15 cellular contexts compared by ENCODE assay signal in genomic region chr21:14843991-14844390, GRCh38.
DNase-seq lines count a peak whose midpoint lies in the region; ATAC-seq and TF ChIP-seq lines count a peak whose summit lies in the region.
"Had no signal": no experiment of that assay in that cellular context is flagged by ENCODE, and none has a peak within 500 bp of the region (broad histone marks: within the 10 kb centered on the region; RNA-seq: fewer than 3 reads in every experiment).

No MANE protein-coding gene starts in this region.

- TF ChIP-seq CTCF in brain microvascular endothelial cell (IDR thresholded peaks at IDR 0.05; ENCODE audit: low read depth, low read length, missing control alignments): no peak

- no peak overlapping the region for H3K4me3 ChIP-seq in brain microvascular endothelial cell (ENCODE audit: low read depth, low read length)

- no peaks in the 10 kb centered on the region for H3K36me3 ChIP-seq in brain microvascular endothelial cell (replicated peaks)

- H3K27ac ChIP-seq in brain microvascular endothelial cell: peak overlapping the region; percentile 59
- H3K27ac ChIP-seq: C4-2B, HL-60 had no signal

- no peak for ATAC-seq in GM19324 (IDR thresholded peaks at IDR 0.05; ENCODE audit: low FRiP score, unreplicated experiment)
- no peak for ATAC-seq in HG02763 (IDR thresholded peaks at IDR 0.05; ENCODE audit: unreplicated experiment)
- ATAC-seq in GM21390 (IDR thresholded peaks at IDR 0.05; ENCODE audit: unreplicated experiment): no peak
- ATAC-seq: HCT116 had no signal

- in situ Hi-C loops in brain microvascular endothelial cell (cut with HindIII; ENCODE audit: low pct_ligation_motif_present, low sequenced_read_pairs): no loop called here

- peak; percentile 3 for DNase-seq in AG08395 (ENCODE audit: low spot score)
- peak; percentile 18 for DNase-seq in ELR (ENCODE audit: low read depth)
- DNase-seq in brain microvascular endothelial cell: no peak
- DNase-seq in iris pigment epithelial cell (ENCODE audit: low read depth): peak; percentile 30
- DNase-seq: 8988T; CD4-positive, alpha-beta memory T cell; DMS79; GF-D8; KBM-7 had no signal

- no peaks in the 10 kb centered on the region for H3K27me3 ChIP-seq in brain microvascular endothelial cell (replicated peaks)
